Comparison of ENCODE assay signal across 1 cellular context in the genomic region with DNA sequence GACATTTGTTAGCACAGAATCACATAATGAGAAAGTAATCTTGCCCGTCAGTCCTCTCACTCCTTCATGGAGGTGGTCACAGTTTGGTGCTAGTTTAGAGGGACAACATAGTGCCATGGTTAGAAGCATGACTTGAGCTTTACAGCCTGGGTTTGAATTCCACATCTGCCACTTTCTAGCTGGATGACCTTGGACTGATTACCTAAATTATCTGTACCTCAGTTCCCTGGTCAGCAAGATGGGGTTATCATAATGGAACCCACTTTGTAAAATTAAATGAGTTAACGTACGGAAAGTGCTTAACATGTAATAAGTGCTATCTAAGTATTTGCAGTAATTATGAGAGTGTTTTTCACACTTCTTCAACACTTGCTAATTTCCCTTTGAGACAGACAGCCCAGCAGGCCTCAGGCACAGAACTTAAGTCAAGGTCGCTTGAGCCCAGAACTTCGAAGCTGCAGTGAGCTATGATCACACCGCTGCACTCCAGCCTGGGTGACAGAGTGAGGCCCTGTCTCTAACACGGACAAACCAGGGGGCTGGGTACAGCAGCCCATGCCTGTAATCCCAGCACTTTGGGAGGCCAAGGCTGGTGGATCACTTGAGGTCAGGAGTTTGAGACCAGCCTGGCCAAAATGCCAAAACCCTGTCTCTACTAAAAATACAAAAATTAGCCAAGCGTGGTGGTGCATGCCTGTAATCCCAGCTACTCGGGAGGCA.
TF ChIP-seq lines count a peak whose summit lies in the region.

No MANE protein-coding gene starts in this region.

TF ChIP-seq in HepG2, 621 proteins besides CTCF, POLR2A, EP300 and RAD21 (continues in another document):
- TF ChIP-seq ZSCAN31 (CRISPR knock-in tag; IDR thresholded peaks at IDR 0.05; ENCODE audit: low read depth) (peak; percentile 16; the same call in 1 of the 2 replicates), ZBTB38 (CRISPR knock-in tag; IDR thresholded peaks at IDR 0.05) (peak; percentile 32; the same call in 1 of the 2 replicates), ZNF574 (CRISPR knock-in tag; IDR thresholded peaks at IDR 0.05) (0 out of 2 replicates have a peak, but pooled peaks have one; percentile 14), JUND (CRISPR knock-in tag; IDR thresholded peaks at IDR 0.05) (0 out of 2 replicates have a peak, but pooled peaks have one; percentile 44), CCAR2 (optimal IDR thresholded peaks at IDR 0.05; ENCODE audit: low read depth, low read length) (no peak), ELF1 (CRISPR knock-in tag; IDR thresholded peaks at IDR 0.05) (no peak), ATF2 (CRISPR knock-in tag; IDR thresholded peaks at IDR 0.05) (0 out of 2 replicates have a peak, but pooled peaks have one; percentile 13), TBX2 (CRISPR knock-in tag; IDR thresholded peaks at IDR 0.05; ENCODE audit: borderline replicate concordance) (peak; percentile 41; the same call in 1 of the 2 replicates), DPF2 (CRISPR knock-in tag; IDR thresholded peaks at IDR 0.05; ENCODE audit: borderline replicate concordance, low read depth) (no peak), ZNF644 (CRISPR knock-in tag; IDR thresholded peaks at IDR 0.05; ENCODE audit: low read depth) (no peak), ZNF547 (CRISPR knock-in tag; IDR thresholded peaks at IDR 0.05) (0 out of 2 replicates have a peak, but pooled peaks have one; percentile 36), RCOR2 (CRISPR knock-in tag; IDR thresholded peaks at IDR 0.05) (no peak), NFE2 (CRISPR knock-in tag; IDR thresholded peaks at IDR 0.05) (no peak), NFYB (CRISPR knock-in tag; IDR thresholded peaks at IDR 0.05) (no peak), ESRRA (CRISPR knock-in tag; IDR thresholded peaks at IDR 0.05; ENCODE audit: low read depth) (0 out of 2 replicates have a peak, but pooled peaks have one; percentile 25), ZNF143 (CRISPR knock-in tag; IDR thresholded peaks at IDR 0.05) (0 out of 2 replicates have a peak, but pooled peaks have one; percentile 9), ZNF18 (CRISPR knock-in tag; IDR thresholded peaks at IDR 0.05; ENCODE audit: insufficient replicate concordance) (no peak), ZNF280B (CRISPR knock-in tag; IDR thresholded peaks at IDR 0.05; ENCODE audit: borderline replicate concordance) (0 out of 2 replicates have a peak, but pooled peaks have one; percentile 36), THYN1 (CRISPR knock-in tag; IDR thresholded peaks at IDR 0.05; ENCODE audit: borderline replicate concordance, low read depth) (no peak), ZNF441 (CRISPR knock-in tag; IDR thresholded peaks at IDR 0.05; ENCODE audit: borderline replicate concordance) (peak; percentile 65; the same call in 1 of the 2 replicates)
- TF ChIP-seq, protein P1, sequence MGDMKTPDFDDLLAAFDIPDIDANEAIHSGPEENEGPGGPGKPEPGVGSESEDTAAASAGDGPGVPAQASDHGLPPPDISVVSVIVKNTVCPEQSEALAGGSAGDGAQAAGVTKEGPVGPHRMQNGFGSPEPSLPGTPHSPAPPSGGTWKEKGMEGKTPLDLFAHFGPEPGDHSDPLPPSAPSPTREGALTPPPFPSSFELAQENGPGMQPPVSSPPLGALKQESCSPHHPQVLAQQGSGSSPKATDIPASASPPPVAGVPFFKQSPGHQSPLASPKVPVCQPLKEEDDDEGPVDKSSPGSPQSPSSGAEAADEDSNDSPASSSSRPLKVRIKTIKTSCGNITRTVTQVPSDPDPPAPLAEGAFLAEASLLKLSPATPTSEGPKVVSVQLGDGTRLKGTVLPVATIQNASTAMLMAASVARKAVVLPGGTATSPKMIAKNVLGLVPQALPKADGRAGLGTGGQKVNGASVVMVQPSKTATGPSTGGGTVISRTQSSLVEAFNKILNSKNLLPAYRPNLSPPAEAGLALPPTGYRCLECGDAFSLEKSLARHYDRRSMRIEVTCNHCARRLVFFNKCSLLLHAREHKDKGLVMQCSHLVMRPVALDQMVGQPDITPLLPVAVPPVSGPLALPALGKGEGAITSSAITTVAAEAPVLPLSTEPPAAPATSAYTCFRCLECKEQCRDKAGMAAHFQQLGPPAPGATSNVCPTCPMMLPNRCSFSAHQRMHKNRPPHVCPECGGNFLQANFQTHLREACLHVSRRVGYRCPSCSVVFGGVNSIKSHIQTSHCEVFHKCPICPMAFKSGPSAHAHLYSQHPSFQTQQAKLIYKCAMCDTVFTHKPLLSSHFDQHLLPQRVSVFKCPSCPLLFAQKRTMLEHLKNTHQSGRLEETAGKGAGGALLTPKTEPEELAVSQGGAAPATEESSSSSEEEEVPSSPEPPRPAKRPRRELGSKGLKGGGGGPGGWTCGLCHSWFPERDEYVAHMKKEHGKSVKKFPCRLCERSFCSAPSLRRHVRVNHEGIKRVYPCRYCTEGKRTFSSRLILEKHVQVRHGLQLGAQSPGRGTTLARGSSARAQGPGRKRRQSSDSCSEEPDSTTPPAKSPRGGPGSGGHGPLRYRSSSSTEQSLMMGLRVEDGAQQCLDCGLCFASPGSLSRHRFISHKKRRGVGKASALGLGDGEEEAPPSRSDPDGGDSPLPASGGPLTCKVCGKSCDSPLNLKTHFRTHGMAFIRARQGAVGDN (CRISPR knock-in tag; IDR thresholded peaks at IDR 0.05): peak; percentile 52
- TF ChIP-seq, protein P2, sequence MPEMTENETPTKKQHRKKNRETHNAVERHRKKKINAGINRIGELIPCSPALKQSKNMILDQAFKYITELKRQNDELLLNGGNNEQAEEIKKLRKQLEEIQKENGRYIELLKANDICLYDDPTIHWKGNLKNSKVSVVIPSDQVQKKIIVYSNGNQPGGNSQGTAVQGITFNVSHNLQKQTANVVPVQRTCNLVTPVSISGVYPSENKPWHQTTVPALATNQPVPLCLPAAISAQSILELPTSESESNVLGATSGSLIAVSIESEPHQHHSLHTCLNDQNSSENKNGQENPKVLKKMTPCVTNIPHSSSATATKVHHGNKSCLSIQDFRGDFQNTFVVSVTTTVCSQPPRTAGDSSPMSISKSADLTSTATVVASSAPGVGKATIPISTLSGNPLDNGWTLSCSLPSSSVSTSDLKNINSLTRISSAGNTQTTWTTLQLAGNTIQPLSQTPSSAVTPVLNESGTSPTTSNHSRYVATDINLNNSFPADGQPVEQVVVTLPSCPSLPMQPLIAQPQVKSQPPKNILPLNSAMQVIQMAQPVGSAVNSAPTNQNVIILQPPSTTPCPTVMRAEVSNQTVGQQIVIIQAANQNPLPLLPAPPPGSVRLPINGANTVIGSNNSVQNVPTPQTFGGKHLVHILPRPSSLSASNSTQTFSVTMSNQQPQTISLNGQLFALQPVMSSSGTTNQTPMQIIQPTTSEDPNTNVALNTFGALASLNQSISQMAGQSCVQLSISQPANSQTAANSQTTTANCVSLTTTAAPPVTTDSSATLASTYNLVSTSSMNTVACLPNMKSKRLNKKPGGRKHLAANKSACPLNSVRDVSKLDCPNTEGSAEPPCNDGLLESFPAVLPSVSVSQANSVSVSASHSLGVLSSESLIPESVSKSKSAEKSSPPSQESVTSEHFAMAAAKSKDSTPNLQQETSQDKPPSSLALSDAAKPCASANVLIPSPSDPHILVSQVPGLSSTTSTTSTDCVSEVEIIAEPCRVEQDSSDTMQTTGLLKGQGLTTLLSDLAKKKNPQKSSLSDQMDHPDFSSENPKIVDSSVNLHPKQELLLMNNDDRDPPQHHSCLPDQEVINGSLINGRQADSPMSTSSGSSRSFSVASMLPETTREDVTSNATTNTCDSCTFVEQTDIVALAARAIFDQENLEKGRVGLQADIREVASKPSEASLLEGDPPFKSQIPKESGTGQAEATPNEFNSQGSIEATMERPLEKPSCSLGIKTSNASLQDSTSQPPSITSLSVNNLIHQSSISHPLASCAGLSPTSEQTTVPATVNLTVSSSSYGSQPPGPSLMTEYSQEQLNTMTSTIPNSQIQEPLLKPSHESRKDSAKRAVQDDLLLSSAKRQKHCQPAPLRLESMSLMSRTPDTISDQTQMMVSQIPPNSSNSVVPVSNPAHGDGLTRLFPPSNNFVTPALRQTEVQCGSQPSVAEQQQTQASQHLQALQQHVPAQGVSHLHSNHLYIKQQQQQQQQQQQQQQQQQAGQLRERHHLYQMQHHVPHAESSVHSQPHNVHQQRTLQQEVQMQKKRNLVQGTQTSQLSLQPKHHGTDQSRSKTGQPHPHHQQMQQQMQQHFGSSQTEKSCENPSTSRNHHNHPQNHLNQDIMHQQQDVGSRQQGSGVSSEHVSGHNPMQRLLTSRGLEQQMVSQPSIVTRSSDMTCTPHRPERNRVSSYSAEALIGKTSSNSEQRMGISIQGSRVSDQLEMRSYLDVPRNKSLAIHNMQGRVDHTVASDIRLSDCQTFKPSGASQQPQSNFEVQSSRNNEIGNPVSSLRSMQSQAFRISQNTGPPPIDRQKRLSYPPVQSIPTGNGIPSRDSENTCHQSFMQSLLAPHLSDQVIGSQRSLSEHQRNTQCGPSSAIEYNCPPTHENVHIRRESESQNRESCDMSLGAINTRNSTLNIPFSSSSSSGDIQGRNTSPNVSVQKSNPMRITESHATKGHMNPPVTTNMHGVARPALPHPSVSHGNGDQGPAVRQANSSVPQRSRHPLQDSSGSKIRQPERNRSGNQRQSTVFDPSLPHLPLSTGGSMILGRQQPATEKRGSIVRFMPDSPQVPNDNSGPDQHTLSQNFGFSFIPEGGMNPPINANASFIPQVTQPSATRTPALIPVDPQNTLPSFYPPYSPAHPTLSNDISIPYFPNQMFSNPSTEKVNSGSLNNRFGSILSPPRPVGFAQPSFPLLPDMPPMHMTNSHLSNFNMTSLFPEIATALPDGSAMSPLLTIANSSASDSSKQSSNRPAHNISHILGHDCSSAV (CRISPR knock-in tag; IDR thresholded peaks at IDR 0.05; ENCODE audit: borderline replicate concordance): 0 out of 2 replicates have a peak, but pooled peaks have one; percentile 65
- TF ChIP-seq, protein P3, sequence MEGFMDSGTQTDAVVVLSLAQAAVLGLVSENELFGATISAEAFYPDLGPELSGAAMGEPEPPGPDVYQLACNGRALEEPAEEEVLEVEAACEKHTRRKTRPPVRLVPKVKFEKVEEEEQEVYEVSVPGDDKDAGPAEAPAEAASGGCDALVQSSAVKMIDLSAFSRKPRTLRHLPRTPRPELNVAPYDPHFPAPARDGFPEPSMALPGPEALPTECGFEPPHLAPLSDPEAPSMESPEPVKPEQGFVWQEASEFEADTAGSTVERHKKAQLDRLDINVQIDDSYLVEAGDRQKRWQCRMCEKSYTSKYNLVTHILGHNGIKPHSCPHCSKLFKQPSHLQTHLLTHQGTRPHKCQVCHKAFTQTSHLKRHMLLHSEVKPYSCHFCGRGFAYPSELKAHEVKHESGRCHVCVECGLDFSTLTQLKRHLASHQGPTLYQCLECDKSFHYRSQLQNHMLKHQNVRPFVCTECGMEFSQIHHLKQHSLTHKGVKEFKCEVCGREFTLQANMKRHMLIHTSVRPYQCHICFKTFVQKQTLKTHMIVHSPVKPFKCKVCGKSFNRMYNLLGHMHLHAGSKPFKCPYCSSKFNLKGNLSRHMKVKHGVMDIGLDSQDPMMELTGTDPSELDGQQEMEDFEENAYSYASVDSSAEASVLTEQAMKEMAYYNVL (CRISPR knock-in tag; IDR thresholded peaks at IDR 0.05; ENCODE audit: borderline replicate concordance): peak; percentile 64; the same call in 1 of the 2 replicates
